ENCODE assay signal across 24 cellular contexts in the genomic region with DNA sequence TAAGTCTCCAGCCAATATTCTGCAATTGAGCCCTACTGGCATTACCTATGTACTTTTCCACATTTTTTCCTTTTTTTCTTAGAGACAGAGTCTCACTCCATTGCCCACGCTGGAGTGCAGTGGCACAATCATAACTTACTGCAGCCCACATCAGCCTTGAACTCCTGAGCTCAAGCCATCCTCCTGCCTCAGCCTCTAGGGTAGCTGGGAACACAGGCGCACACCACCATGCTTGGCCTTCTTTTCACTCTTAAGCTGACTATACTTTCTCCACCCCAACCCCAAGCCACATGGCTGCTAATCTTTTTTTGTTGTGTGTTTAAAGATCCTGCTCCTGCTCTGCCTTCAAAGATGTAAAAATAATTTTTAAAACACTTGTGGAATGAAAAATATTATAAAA. TPM values are rescaled to one million over a fixed set of nuclear protein-coding genes. Genes with fewer than 3 reads are reported as not detected.
DNase-seq lines count a peak whose midpoint lies in the region; ATAC-seq, FAIRE-seq and TF ChIP-seq lines count a peak whose summit lies in the region.
"Had no signal": no experiment of that assay in that cellular context is flagged by ENCODE, and none has a peak within 500 bp of the region (broad histone marks: within the 10 kb centered on the region; RNA-seq: fewer than 3 reads in every experiment).

No MANE protein-coding gene starts in this region.

- H3K4me3 ChIP-seq in BLaER1 treated with 17β-estradiol and CSF1 and Interleukin-3, amounts not matched to agents 10 nM and 100 nM, result no peak overlapping the region
- no peak overlapping the region for H3K4me3 ChIP-seq in CD8-positive, alpha-beta T cell (ENCODE audit: low read depth, low read length)
- no peak overlapping the region for H3K4me3 ChIP-seq in H7 (ENCODE audit: insufficient read depth, low read depth, low read length)
- H3K4me3 ChIP-seq: adrenal gland, gastroesophageal sphincter, transverse colon had no signal

- ATAC-seq in CD8-positive, alpha-beta T cell, result no peak
- ATAC-seq in WTC11 (no peak), naive B cell (ENCODE audit: low read depth in 2 of 2) (no peak)
- ATAC-seq: gastroesophageal sphincter, Panc1 had no signal

- H3K4me2 ChIP-seq in BLaER1 treated with 17β-estradiol and CSF1 and Interleukin-3, amounts not matched to agents 10 nM and 100 nM, result peak overlapping the region in 8 of 11 experiments; percentile 9 to 98 (median 84); a peak in 12 of 22 replicates

- H3K4me1 Mint-ChIP-seq in CD8-positive, alpha-beta T cell (ENCODE audit: low read depth), result peaks cover 6% of the 10 kb centered on the region
- H3K4me1 Mint-ChIP-seq in WTC11 (peaks cover 27% of the 10 kb centered on the region), naive B cell (peaks cover 6 to 9% (median 7%) of the 10 kb centered on the region in 3 donors)
- no peaks in the 10 kb centered on the region for H3K4me1 Mint-ChIP-seq in activated naive CD4-positive, alpha-beta T cell treated with anti-CD3 and anti-CD28 coated beads for 36 hours (ENCODE audit: low read depth)

- H4K20me1 ChIP-seq in BLaER1 treated with 17β-estradiol and CSF1 and Interleukin-3, amounts not matched to agents 10 nM and 100 nM, result peaks cover 17 to 28% (median 23%) of the 10 kb centered on the region in 11 experiments; a peak in 19 of 22 replicates

- no peak overlapping the region for H3K27ac ChIP-seq in BLaER1 treated with 17β-estradiol and CSF1 and Interleukin-3, amounts not matched to agents 10 nM and 100 nM
- no peak overlapping the region for H3K27ac ChIP-seq in CD8-positive, alpha-beta T cell (ENCODE audit: low read depth, low read length)
- H3K27ac ChIP-seq: adrenal gland, neutrophil had no signal

- H3K4me1 ChIP-seq in BLaER1 treated with 17β-estradiol and CSF1 and Interleukin-3, amounts not matched to agents 10 nM and 100 nM, result peaks cover 31 to 85% (median 59%) of the 10 kb centered on the region in 10 experiments
- H3K4me1 ChIP-seq in CD8-positive, alpha-beta T cell (ENCODE audit: insufficient read depth, low read length), result peaks cover 4% of the 10 kb centered on the region

- H3K9me3 ChIP-seq in BLaER1 treated with 17β-estradiol and CSF1 and Interleukin-3, amounts not matched to agents 10 nM and 100 nM (replicated peaks in 1 of 11), result no peaks in the 10 kb centered on the region
- no peaks in the 10 kb centered on the region for H3K9me3 ChIP-seq in CD8-positive, alpha-beta T cell (ENCODE audit: low read length)
- H3K9me3 ChIP-seq: adrenal gland, gastroesophageal sphincter, neutrophil, transverse colon had no signal

- intact Hi-C loops in CD8-positive, alpha-beta T cell (cut with DNase I, micrococcal nuclease), result no loop called here
- intact Hi-C loops in activated naive CD4-positive, alpha-beta T cell treated with anti-CD3 and anti-CD28 coated beads for 36 hours (cut with micrococcal nuclease), result loop anchor here (5.0 kb wide), 1 partner anchor 46 kb away; no protein-coding TSS in a partner anchor

- no peak overlapping the region for H3K27ac Mint-ChIP-seq in CD8-positive, alpha-beta T cell
- H3K27ac Mint-ChIP-seq in WTC11 (peak overlapping the region; percentile 28), naive B cell (peak overlapping the region in 3 of 6 donors; percentile 52 to 69 (median 53))
- no peak overlapping the region for H3K27ac Mint-ChIP-seq in activated naive CD4-positive, alpha-beta T cell treated with anti-CD3 and anti-CD28 coated beads for 36 hours
- H3K27ac Mint-ChIP-seq: progenitor cell of endocrine pancreas had no signal

- CTCF ChIA-PET in CD8-positive, alpha-beta T cell (lab: Charles Lee), result interaction anchor here (1.3 kb wide), 1 partner anchor 10 kb away, joined by 3 read pairs; no protein-coding TSS in a partner anchor
- CTCF ChIA-PET in WTC11 (lab: Charles Lee), result no interaction called here
- CTCF ChIA-PET in activated naive CD4-positive, alpha-beta T cell treated with anti-CD3 and anti-CD28 coated beads for 36 hours (lab: Charles Lee), result interaction anchor here (0.6 to 0.7 kb wide), 2 partner anchors 30 to 77 kb away, joined by 3 read pairs; no protein-coding TSS in a partner anchor

- H3K36me3 ChIP-seq in BLaER1 treated with 17β-estradiol and CSF1 and Interleukin-3, amounts not matched to agents 10 nM and 100 nM, result peaks cover 0 to 12% (median 0%) of the 10 kb centered on the region in 11 experiments; a peak in 3 of 22 replicates
- H3K36me3 ChIP-seq in CD8-positive, alpha-beta T cell (ENCODE audit: insufficient read depth, low read length), result no peaks in the 10 kb centered on the region
- no peaks in the 10 kb centered on the region for H3K36me3 ChIP-seq in H7 (replicated peaks; ENCODE audit: control insufficient read depth, insufficient read depth, low read length)
- H3K36me3 ChIP-seq: adrenal gland, gastroesophageal sphincter, neutrophil, transverse colon had no signal

- peaks cover 23% of the 10 kb centered on the region for H3K27me3 Mint-ChIP-seq in CD8-positive, alpha-beta T cell (ENCODE audit: low read depth)
- H3K27me3 Mint-ChIP-seq in WTC11 (ENCODE audit: low read depth) (no peaks in the 10 kb centered on the region), naive B cell (peaks cover 9 to 17% (median 17%) of the 10 kb centered on the region in 3 donors)
- peaks cover 19% of the 10 kb centered on the region for H3K27me3 Mint-ChIP-seq in activated naive CD4-positive, alpha-beta T cell treated with anti-CD3 and anti-CD28 coated beads for 36 hours (ENCODE audit: low read depth)
- H3K27me3 Mint-ChIP-seq: progenitor cell of endocrine pancreas had no signal

- DNase-seq in CD8-positive, alpha-beta T cell, result no peak
- no peak for DNase-seq in WTC11 (ENCODE audit: low spot score)
- DNase-seq in naive B cell, result no peak
- no peak for DNase-seq in activated naive CD4-positive, alpha-beta T cell treated with anti-CD3 and anti-CD28 coated beads for 36 hours
- no peak for DNase-seq in HTR-8/SVneo (ENCODE audit: insufficient read length, low spot score)
- no peak for DNase-seq in H7
- DNase-seq: activated CD4-positive, alpha-beta T cell treated with anti-CD3 and anti-CD28 coated beads, Interleukin-2, amount 10 ng/mL, durations not matched to agents 7 days and 5 days; activated effector memory CD4-positive, alpha-beta T cell treated with anti-CD3 and anti-CD28 coated beads, Interleukin-2, amount 50 U/mL, for 16 hours; adrenal gland; DMS79 treated with DMSO at 0.1 percent for 48 hours; Kasumi-1; NCI-H1694; NCI-H510A treated with DMSO at 0.1 percent for 48 hours; NK-92 treated with Interleukin-12 subunit alpha and Interleukin-12 subunit beta, amount 100 ng/mL, for 24 hours; SHP77 treated with DMSO at 0.1 percent for 48 hours; stimulated activated CD4-positive, alpha-beta T cell treated with anti-CD3 and anti-CD28 coated beads, Interleukin-15, amount 100 ng/mL, for 24 hours; transverse colon had no signal

- no peak for FAIRE-seq in HTR-8/SVneo (lab: Jason Lieb, UNC)
- FAIRE-seq: colon, keratinocyte had no signal

- no peaks in the 10 kb centered on the region for H3K36me3 Mint-ChIP-seq in CD8-positive, alpha-beta T cell
- H3K36me3 Mint-ChIP-seq in WTC11 (no peaks in the 10 kb centered on the region), naive B cell (no peaks in the 10 kb centered on the region)
- peaks cover 1% of the 10 kb centered on the region for H3K36me3 Mint-ChIP-seq in activated naive CD4-positive, alpha-beta T cell treated with anti-CD3 and anti-CD28 coated beads for 36 hours (ENCODE audit: low read depth)

- peaks cover 0 to 28% (median 13%) of the 10 kb centered on the region in 11 experiments; a peak in 14 of 22 replicates for H3K27me3 ChIP-seq in BLaER1 treated with 17β-estradiol and CSF1 and Interleukin-3, amounts not matched to agents 10 nM and 100 nM
- no peaks in the 10 kb centered on the region for H3K27me3 ChIP-seq in CD8-positive, alpha-beta T cell (ENCODE audit: insufficient read depth, low read length)
- H3K27me3 ChIP-seq in H7 (ENCODE audit: control insufficient read depth, insufficient read depth, low read length), result no peaks in the 10 kb centered on the region
- H3K27me3 ChIP-seq: adrenal gland, gastroesophageal sphincter, neutrophil had no signal

- no peak for TF ChIP-seq CTCF in CD8-positive, alpha-beta T cell (IDR thresholded peaks at IDR 0.05)
- no peak for TF ChIP-seq CTCF in WTC11 (IDR thresholded peaks at IDR 0.05)

- H3K9ac ChIP-seq in BLaER1 treated with 17β-estradiol and CSF1 and Interleukin-3, amounts not matched to agents 10 nM and 100 nM, result no peak overlapping the region

- peak overlapping the region; percentile 0 for H3K4me3 Mint-ChIP-seq in CD8-positive, alpha-beta T cell
- H3K4me3 Mint-ChIP-seq in WTC11 (no peak overlapping the region), naive B cell (peak overlapping the region in 5 of 8 donors; percentile 66 to 92 (median 81))
- H3K4me3 Mint-ChIP-seq in activated naive CD4-positive, alpha-beta T cell treated with anti-CD3 and anti-CD28 coated beads for 36 hours, result no peak overlapping the region
- H3K4me3 Mint-ChIP-seq: activated CD4-positive, alpha-beta T cell treated with anti-CD3 and anti-CD28 coated beads, Interleukin-2, amount 10 ng/mL, durations not matched to agents 7 days and 5 days had no signal

- no peaks in the 10 kb centered on the region for H3K9me3 Mint-ChIP-seq in CD8-positive, alpha-beta T cell
- no peaks in the 10 kb centered on the region for H3K9me3 Mint-ChIP-seq in WTC11
- no peaks in the 10 kb centered on the region for H3K9me3 Mint-ChIP-seq in naive B cell
- no peaks in the 10 kb centered on the region for H3K9me3 Mint-ChIP-seq in activated naive CD4-positive, alpha-beta T cell treated with anti-CD3 and anti-CD28 coated beads for 36 hours
- H3K9me3 Mint-ChIP-seq: activated CD4-positive, alpha-beta T cell treated with anti-CD3 and anti-CD28 coated beads, Interleukin-2, amount 10 ng/mL, durations not matched to agents 7 days and 5 days had no signal

- POLR2A ChIA-PET in CD8-positive, alpha-beta T cell (lab: Charles Lee), result no interaction called here
- POLR2A ChIA-PET in WTC11 (lab: Charles Lee), result interaction anchor here (0.5 kb wide), 1 partner anchor 119 kb away, joined by 3 read pairs; no protein-coding TSS in a partner anchor

TF ChIP-seq in WTC11, 78 proteins besides CTCF, POLR2A, EP300 and RAD21:
- no peak for TF ChIP-seq MXD4 (CRISPR knock-in tag; IDR thresholded peaks at IDR 0.05; ENCODE audit: borderline replicate concordance)
- TF ChIP-seq FOXK1 (CRISPR knock-in tag; IDR thresholded peaks at IDR 0.05), result no peak

RNA-seq across cellular contexts. Expression of gene LATS2, which starts 1.6 kb away (rescaled TPM):
- 1 to 10 TPM; 7.1 TPM for total RNA-seq in CD8-positive, alpha-beta T cell
- total RNA-seq in WTC11 (2021), result 27.5 to 31.2 TPM (median 28.9 TPM) in 3 replicates
- polyA plus RNA-seq in naive B cell (ENCODE audit: low read depth in 6 of 6), result under 1 TPM in 5 of 6 donors, not detected in 1; 0.07 to 0.68 (median 0.21) TPM
- 1 to 10 TPM; 1.1 to 1.2 TPM for total RNA-seq in activated naive CD4-positive, alpha-beta T cell treated with anti-CD3 and anti-CD28 coated beads for 36 hours
- 6.2 and 8.6 TPM in 2 replicates for total RNA-seq in H7 (2014; rRNA removed; shearing (Covaris generic))

Comparison
In these comparisons a context has a peak if more than half of its experiments do, and no peak if none do; other contexts are left out.
1. H3K4me3 Mint-ChIP-seq: peak in CD8-positive, alpha-beta T cell (single experiment) and naive B cell (5 of 8); none in WTC11 (single experiment) and activated naive CD4-positive, alpha-beta T cell treated with anti-CD3 and anti-CD28 coated beads for 36 hours (single experiment).